In genomic region chr2:108968619-108969018, GRCh38 we compare ENCODE assay signal across 15 cellular contexts. TPM values are rescaled to one million over a fixed set of nuclear protein-coding genes. Genes with fewer than 3 reads are reported as not detected.
A peak's percentile ranks its signal among the peaks of the same experiment; 100 is the strongest.
DNase-seq lines count a peak whose midpoint lies in the region; ATAC-seq, FAIRE-seq and TF ChIP-seq lines count a peak whose summit lies in the region.
"Had no signal": no experiment of that assay in that cellular context is flagged by ENCODE, and none has a peak within 500 bp of the region (broad histone marks: within the 10 kb centered on the region; RNA-seq: fewer than 3 reads in every experiment).

No MANE protein-coding gene starts in this region.

- ATAC-seq in HCT116 (no peak), left lung (peak; percentile 66)

- H2AFZ ChIP-seq in HCT116 (ENCODE audit: low read depth, low read length, poor library complexity, severe bottlenecking), result no peak overlapping the region

- no peak for FAIRE-seq in RCC 7860 (lab: Jason Lieb, UNC)
- FAIRE-seq in GM19239 (lab: Jason Lieb, UNC), result no peak
- FAIRE-seq: endometrium had no signal

- CTCF ChIA-PET in HCT116 (lab: Charles Lee), result interaction anchor here (1.2 kb wide), 1 partner anchor 40 kb away, joined by 3 read pairs; no protein-coding TSS in a partner anchor

- TF ChIP-seq POLR2A in HCT116 (IDR thresholded peaks at IDR 0.05; ENCODE audit: borderline replicate concordance, extremely low read depth, insufficient read depth, insufficient read length), result no peak

- peak overlapping the region; percentile 33; the same call in 1 of the 2 replicates for H3K4me2 ChIP-seq in HCT116 (ENCODE audit: low read length)
- H3K4me2 ChIP-seq: KMS-11 had no signal

- H3K4me1 ChIP-seq in HCT116 (ENCODE audit: control insufficient read depth in 1 of 2, insufficient read depth in 2 of 2, low read length in 2 of 2), result peaks cover 52 to 66% of the 10 kb centered on the region in 2 experiments
- no peaks in the 10 kb centered on the region for H3K4me1 ChIP-seq in left lung
- no peaks in the 10 kb centered on the region for H3K4me1 ChIP-seq in right atrium auricular region
- H3K4me1 ChIP-seq: psoas muscle had no signal

- no peak for TF ChIP-seq RAD21 in HCT116 (IDR thresholded peaks at IDR 0.05; ENCODE audit: low read depth)

- H3K27ac ChIP-seq in C4-2B (peak overlapping the region; percentile 64), HCT116 (ENCODE audit: low read depth, low read length) (no peak overlapping the region), left lung (no peak overlapping the region), right atrium auricular region (no peak overlapping the region)
- H3K27ac ChIP-seq: KMS-11, psoas muscle had no signal

- no peak overlapping the region for H3K9ac ChIP-seq in HCT116 (ENCODE audit: low read length)
- H3K9ac ChIP-seq: KMS-11 had no signal

- H3K9me2 ChIP-seq in HCT116 (ENCODE audit: insufficient read depth), result no peaks in the 10 kb centered on the region

- POLR2A ChIA-PET in HCT116 (lab: Charles Lee), result no interaction called here

- no peaks in the 10 kb centered on the region for H3K36me3 ChIP-seq in HCT116 (ENCODE audit: control insufficient read depth in 1 of 2, insufficient read depth in 2 of 2, low read length in 2 of 2)
- no peaks in the 10 kb centered on the region for H3K36me3 ChIP-seq in left lung
- H3K36me3 ChIP-seq in right atrium auricular region, result no peaks in the 10 kb centered on the region

- H3K4me3 ChIP-seq in HCT116 (replicated peaks in 1 of 2; ENCODE audit: low read depth in 1 of 2, low read length in 2 of 2) (no peak overlapping the region), left lung (no peak overlapping the region), right atrium auricular region (no peak overlapping the region)
- H3K4me3 ChIP-seq: psoas muscle had no signal

- RAD21 ChIA-PET in HCT116 (lab: Charles Lee; ENCODE audit: low non-redundant PET in 1 of 2, low total read pairs in 2 of 2, uncharacterized antibody in 2 of 2, unreplicated experiment in 2 of 2), result no interaction called here

- intact Hi-C loops in HCT116 (cut with micrococcal nuclease), result no loop called here
- intact Hi-C loops in left lung (cut with DNase I), result no loop called here

- BruUV-seq in HCT116 (replicated peaks; lab: Mats Ljungman, UMichigan), result no TSS peak

- no peaks in the 10 kb centered on the region for H4K20me1 ChIP-seq in HCT116 (ENCODE audit: insufficient read depth)

- H3K9me3 ChIP-seq in HCT116 (ENCODE audit: control insufficient read depth in 1 of 2, insufficient read depth in 1 of 2, low read depth in 1 of 2, low read length in 2 of 2) (no peaks in the 10 kb centered on the region), left lung (no peaks in the 10 kb centered on the region), right atrium auricular region (no peaks in the 10 kb centered on the region)
- H3K9me3 ChIP-seq: psoas muscle had no signal

- H3K27me3 ChIP-seq in HCT116 (ENCODE audit: insufficient read depth, low read length), result peaks cover 9% of the 10 kb centered on the region; the same call in 1 of the 2 replicates
- H3K27me3 ChIP-seq in left lung, result no peaks in the 10 kb centered on the region
- no peaks in the 10 kb centered on the region for H3K27me3 ChIP-seq in right atrium auricular region

- DNase-seq in HCT116 (ENCODE audit: low read depth, low spot score) (no peak), astrocyte of the hippocampus (ENCODE audit: low read depth, low spot score) (peak; percentile 37), left lung (no peak), right atrium auricular region (ENCODE audit: low spot score) (no peak), RKO (ENCODE audit: low spot score) (no peak), RCC 7860 (ENCODE audit: low spot score) (no peak), GM19239 (ENCODE audit: insufficient read length, low spot score) (no peak)
- DNase-seq: hippocampal formation; midbrain; NCI-H2107; psoas muscle; stimulated activated CD4-positive, alpha-beta T cell treated with anti-CD3 and anti-CD28 coated beads, Interleukin-2, amount 100 ng/mL, for 48 hours had no signal

- TF ChIP-seq CTCF in C4-2B (conservative IDR thresholded peaks at IDR 0.05) (no peak), HCT116 (IDR thresholded peaks at IDR 0.05 in 2 of 3, conservative IDR thresholded peaks at IDR 0.05 in 1 of 3; ENCODE audit: borderline replicate concordance in 1 of 3, insufficient read depth in 1 of 3, low read depth in 2 of 3, low read length in 2 of 3) (no peak), left lung (IDR thresholded peaks at IDR 0.05) (no peak), right atrium auricular region (IDR thresholded peaks at IDR 0.05) (no peak)

- no peaks in the 10 kb centered on the region for H3K79me2 ChIP-seq in HCT116 (ENCODE audit: insufficient read depth, low read length)

TF ChIP-seq in HCT116, 20 proteins besides CTCF, POLR2A, EP300 and RAD21:
- TF ChIP-seq YY1 (IDR thresholded peaks at IDR 0.05; ENCODE audit: extremely low read depth, insufficient replicate concordance, low read depth, low read length), result no peak
- no peak for TF ChIP-seq ZBTB33 (IDR thresholded peaks at IDR 0.05; ENCODE audit: extremely low read depth, insufficient replicate concordance, low read length)
- no peak for TF ChIP-seq CEBPB (IDR thresholded peaks at IDR 0.05; ENCODE audit: low read depth)
- no peak for TF ChIP-seq ATF3 (IDR thresholded peaks at IDR 0.05)
- TF ChIP-seq POLR2AphosphoS5 (IDR thresholded peaks at IDR 0.05; ENCODE audit: low read depth, low read length), result no peak
- no peak for TF ChIP-seq TCF7L2 (IDR thresholded peaks at IDR 0.05; ENCODE audit: borderline replicate concordance, extremely low read depth, insufficient read depth, insufficient read length)

RNA-seq across cellular contexts. Expression of gene EDAR, which starts 20.4 kb away (rescaled TPM):
- 0.15 TPM for total RNA-seq in HCT116 (2021; ENCODE audit: unreplicated experiment)
- 0.12 and 0.14 TPM in 2 replicates for polyA plus RNA-seq in HCT116 (2012)
- total RNA-seq in left lung, result under 1 TPM in 1 of 2 donors, not detected in 1; 0.47 TPM
- total RNA-seq in right atrium auricular region, result not detected
- total RNA-seq: psoas muscle had no signal
